In genomic region chr18:61006687-61007224, GRCh38 we compare ENCODE assay signal across 6 cellular contexts.
"Had no signal": no experiment of that assay in that cellular context is flagged by ENCODE, and none has a peak within 500 bp of the region (broad histone marks: within the 10 kb centered on the region; RNA-seq: fewer than 3 reads in every experiment).

No MANE protein-coding gene starts in this region.

- H3K9me3 Mint-ChIP-seq: H9 had no signal

- ATAC-seq: K562 had no signal

- H3K4me3 Mint-ChIP-seq: H9 had no signal

- H2AFZ ChIP-seq: GM23248 had no signal

- DNase-seq: GM23248, H9, HCEC 1CT, IMR-90, KG1 had no signal

- H3K27ac ChIP-seq: GM23248 had no signal

- H3K4me3 ChIP-seq: GM23248, K562 had no signal
